ENCODE assay signal across 31 cellular contexts in the genomic region with DNA sequence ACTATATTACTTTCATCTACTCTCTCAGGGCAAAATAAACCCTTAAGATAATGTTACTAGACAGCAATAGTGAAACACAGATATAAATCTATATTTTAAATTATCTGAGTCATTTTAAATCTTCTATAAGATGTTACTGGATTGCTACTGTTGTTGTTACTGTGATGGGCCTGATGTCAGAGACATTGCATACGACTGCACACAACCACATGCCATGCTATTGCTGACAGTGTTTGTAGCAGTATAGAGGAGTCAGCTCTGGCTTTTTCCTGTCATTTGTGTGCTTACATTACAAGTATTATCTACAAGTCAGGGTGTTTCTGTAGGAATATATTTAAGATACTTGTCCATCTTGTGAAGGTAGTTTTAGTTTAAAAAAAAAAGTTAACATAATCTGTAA.
"Had no signal": no experiment of that assay in that cellular context is flagged by ENCODE, and none has a peak within 500 bp of the region (broad histone marks: within the 10 kb centered on the region; RNA-seq: fewer than 3 reads in every experiment).

No MANE protein-coding gene starts in this region.

- ATAC-seq: activated CD8-positive, alpha-beta T cell treated with anti-CD3 and anti-CD28 coated beads, Interleukin-2, amount 10 ng/mL, durations not matched to agents 7 days and 5 days; body of pancreas; gastroesophageal sphincter; heart right ventricle; T-helper 17 cell had no signal

- DNase-seq: activated B cell treated with CpG ODN at 0.5 μM for 24 hours; activated CD4-positive, alpha-beta memory T cell treated with anti-CD3 and anti-CD28 coated beads for 36 hours; activated CD4-positive, alpha-beta T cell treated with anti-CD3 and anti-CD28 coated beads for 1 hour; activated CD4-positive, alpha-beta T cell treated with anti-CD3 and anti-CD28 coated beads for 48 hours; activated CD8-positive, alpha-beta memory T cell treated with anti-CD3 and anti-CD28 coated beads, Interleukin-2, amount 10 ng/mL, durations not matched to agents 7 days and 5 days; activated CD8-positive, alpha-beta memory T cell treated with anti-CD3 and anti-CD28 coated beads, Interleukin-2, amount 50 U/mL, for 4 hours; activated CD8-positive, alpha-beta T cell treated with anti-CD3 and anti-CD28 coated beads, Interleukin-2, amount 10 ng/mL, durations not matched to agents 7 days and 5 days; activated effector memory CD4-positive, alpha-beta T cell treated with anti-CD3 and anti-CD28 coated beads, Interleukin-2, amount 50 U/mL, for 16 hours; activated naive CD4-positive, alpha-beta T cell treated with anti-CD3 and anti-CD28 coated beads for 36 hours; activated naive CD8-positive, alpha-beta T cell treated with anti-CD3 and anti-CD28 coated beads for 36 hours; activated naive CD8-positive, alpha-beta T cell treated with anti-CD3 and anti-CD28 coated beads, Interleukin-2, amount 50 U/mL, for 24 hours; activated T-cell treated with anti-CD3 and anti-CD28 coated beads, Interleukin-2, amount 50 U/mL, for 24 hours; adrenal gland; amygdala; aorta; body of pancreas; central memory CD4-positive, alpha-beta T cell; cortex of kidney; dermis blood vessel endothelial cell; effector CD8-positive, alpha-beta T cell; esophagus squamous epithelium; foreskin melanocyte; heart right ventricle; T-helper 1 cell; T-helper 17 cell; T1000; WERI-Rb-1 had no signal

- H3K4me3 Mint-ChIP-seq: activated B cell treated with CpG ODN at 0.5 μM for 24 hours; activated CD4-positive, alpha-beta memory T cell treated with anti-CD3 and anti-CD28 coated beads for 36 hours; activated CD8-positive, alpha-beta memory T cell treated with anti-CD3 and anti-CD28 coated beads, Interleukin-2, amount 10 ng/mL, durations not matched to agents 7 days and 5 days; activated CD8-positive, alpha-beta T cell treated with anti-CD3 and anti-CD28 coated beads, Interleukin-2, amount 10 ng/mL, durations not matched to agents 7 days and 5 days; activated naive CD4-positive, alpha-beta T cell treated with anti-CD3 and anti-CD28 coated beads for 36 hours; activated naive CD4-positive, alpha-beta T cell treated with anti-CD3 and anti-CD28 coated beads, Interleukin-2, amount 50 U/mL, for 24 hours; activated naive CD8-positive, alpha-beta T cell treated with anti-CD3 and anti-CD28 coated beads for 36 hours; activated naive CD8-positive, alpha-beta T cell treated with anti-CD3 and anti-CD28 coated beads, Interleukin-2, amount 50 U/mL, for 24 hours; activated T-cell treated with anti-CD3 and anti-CD28 coated beads, Interleukin-2, amount 50 U/mL, for 24 hours; T-helper 17 cell; T-helper 2 cell treated with Interferon-gamma antibody and Interleukin-4, amounts not matched to agents 5 μg/mL and 100 μg/mL, for 36 hours had no signal

- H3K27ac Mint-ChIP-seq: activated B cell treated with CpG ODN at 0.5 μM for 24 hours; activated CD8-positive, alpha-beta memory T cell treated with anti-CD3 and anti-CD28 coated beads, Interleukin-2, amount 10 ng/mL, durations not matched to agents 7 days and 5 days; activated CD8-positive, alpha-beta T cell treated with anti-CD3 and anti-CD28 coated beads, Interleukin-2, amount 10 ng/mL, durations not matched to agents 7 days and 5 days; activated naive CD4-positive, alpha-beta T cell treated with anti-CD3 and anti-CD28 coated beads for 36 hours; activated naive CD8-positive, alpha-beta T cell treated with anti-CD3 and anti-CD28 coated beads for 36 hours; activated naive CD8-positive, alpha-beta T cell treated with anti-CD3 and anti-CD28 coated beads, Interleukin-2, amount 50 U/mL, for 24 hours; activated T-cell treated with anti-CD3 and anti-CD28 coated beads, Interleukin-2, amount 50 U/mL, for 24 hours; activated T-helper 2 cell treated with anti-CD3 and anti-CD28 coated beads, Interferon-gamma antibody, Interleukin-2, Interleukin-4, amounts not matched to agents 10 μg/mL and 5 μg/mL and 100 μg/mL, durations not matched to agents 14 hours and 24 hours and 36 hours; T-helper 17 cell; T-helper 2 cell treated with Interferon-gamma antibody and Interleukin-4, amounts not matched to agents 5 μg/mL and 100 μg/mL, for 36 hours had no signal

- H3K36me3 Mint-ChIP-seq: activated CD8-positive, alpha-beta memory T cell treated with anti-CD3 and anti-CD28 coated beads, Interleukin-2, amount 10 ng/mL, durations not matched to agents 7 days and 5 days; activated naive CD4-positive, alpha-beta T cell treated with anti-CD3 and anti-CD28 coated beads, Interleukin-2, amount 50 U/mL, for 24 hours; activated naive CD8-positive, alpha-beta T cell treated with anti-CD3 and anti-CD28 coated beads for 36 hours had no signal

- H3K9me3 Mint-ChIP-seq: activated B cell treated with CpG ODN at 0.5 μM for 24 hours; activated CD4-positive, alpha-beta memory T cell treated with anti-CD3 and anti-CD28 coated beads for 36 hours; activated naive CD4-positive, alpha-beta T cell treated with anti-CD3 and anti-CD28 coated beads for 36 hours; activated naive CD4-positive, alpha-beta T cell treated with anti-CD3 and anti-CD28 coated beads, Interleukin-2, amount 50 U/mL, for 24 hours; activated naive CD8-positive, alpha-beta T cell treated with anti-CD3 and anti-CD28 coated beads for 36 hours; activated naive CD8-positive, alpha-beta T cell treated with anti-CD3 and anti-CD28 coated beads, Interleukin-2, amount 50 U/mL, for 24 hours; activated T-cell treated with anti-CD3 and anti-CD28 coated beads, Interleukin-2, amount 50 U/mL, for 24 hours; activated T-helper 2 cell treated with anti-CD3 and anti-CD28 coated beads, Interferon-gamma antibody, Interleukin-2, Interleukin-4, amounts not matched to agents 10 μg/mL and 5 μg/mL and 100 μg/mL, durations not matched to agents 14 hours and 24 hours and 36 hours; T-helper 2 cell treated with Interferon-gamma antibody and Interleukin-4, amounts not matched to agents 5 μg/mL and 100 μg/mL, for 36 hours had no signal

- H3K4me1 Mint-ChIP-seq: activated B cell treated with CpG ODN at 0.5 μM for 24 hours had no signal
